10 cellular contexts compared by ENCODE assay signal in genomic region chrX:109830704-109831206, GRCh38.
DNase-seq lines count a peak whose midpoint lies in the region; ATAC-seq and TF ChIP-seq lines count a peak whose summit lies in the region.
"Had no signal": no experiment of that assay in that cellular context is flagged by ENCODE, and none has a peak within 500 bp of the region (broad histone marks: within the 10 kb centered on the region; RNA-seq: fewer than 3 reads in every experiment).

No MANE protein-coding gene starts in this region.

- H3K9me3 Mint-ChIP-seq in dendritic cell treated with granulocyte-macrophage colony-stimulating factor and Interleukin-4, amounts not matched to agents 40 ng/mL and 50 ng/mL, for 4 days, result no peaks in the 10 kb centered on the region
- no peaks in the 10 kb centered on the region for H3K9me3 Mint-ChIP-seq in activated CD8-positive, alpha-beta T cell treated with anti-CD3 and anti-CD28 coated beads, Interleukin-2, amount 10 ng/mL, durations not matched to agents 7 days and 5 days (ENCODE audit: insufficient read depth)

- no peak for TF ChIP-seq CTCF in AG09309 (IDR thresholded peaks at IDR 0.05; ENCODE audit: control insufficient read depth, insufficient read depth, low read depth, low read length, missing control alignments)
- no peak for TF ChIP-seq CTCF in brain microvascular endothelial cell (IDR thresholded peaks at IDR 0.05; ENCODE audit: low read depth, low read length, missing control alignments)

- no peak overlapping the region for H3K27ac ChIP-seq in brain microvascular endothelial cell
- H3K27ac ChIP-seq: KMS-11 had no signal

- H3K27me3 ChIP-seq in brain microvascular endothelial cell (replicated peaks), result peaks cover 3% of the 10 kb centered on the region

- H3K4me3 ChIP-seq in AG09309 (ENCODE audit: control insufficient read depth, low read depth, low read length) (no peak overlapping the region), brain microvascular endothelial cell (ENCODE audit: low read depth, low read length) (no peak overlapping the region)

- H3K36me3 ChIP-seq in brain microvascular endothelial cell (replicated peaks), result no peaks in the 10 kb centered on the region

- ATAC-seq in GM19452 (IDR thresholded peaks at IDR 0.05; ENCODE audit: unreplicated experiment) (peak; percentile 85), HG03342 (IDR thresholded peaks at IDR 0.05; ENCODE audit: unreplicated experiment) (peak; percentile 71)
- ATAC-seq in activated CD8-positive, alpha-beta T cell treated with anti-CD3 and anti-CD28 coated beads, Interleukin-2, amount 10 ng/mL, durations not matched to agents 7 days and 5 days, result no peak

- POLR2A ChIA-PET in activated CD8-positive, alpha-beta T cell treated with anti-CD3 and anti-CD28 coated beads, Interleukin-2, amount 10 ng/mL, durations not matched to agents 7 days and 5 days (lab: Charles Lee), result no interaction called here

- H3K36me3 Mint-ChIP-seq in dendritic cell treated with granulocyte-macrophage colony-stimulating factor and Interleukin-4, amounts not matched to agents 40 ng/mL and 50 ng/mL, for 4 days (ENCODE audit: low read depth), result no peaks in the 10 kb centered on the region
- no peaks in the 10 kb centered on the region for H3K36me3 Mint-ChIP-seq in activated CD8-positive, alpha-beta T cell treated with anti-CD3 and anti-CD28 coated beads, Interleukin-2, amount 10 ng/mL, durations not matched to agents 7 days and 5 days (ENCODE audit: low read depth)

- H3K27me3 Mint-ChIP-seq in dendritic cell treated with granulocyte-macrophage colony-stimulating factor and Interleukin-4, amounts not matched to agents 40 ng/mL and 50 ng/mL, for 4 days, result no peaks in the 10 kb centered on the region
- H3K27me3 Mint-ChIP-seq in activated CD8-positive, alpha-beta T cell treated with anti-CD3 and anti-CD28 coated beads, Interleukin-2, amount 10 ng/mL, durations not matched to agents 7 days and 5 days (ENCODE audit: low read depth), result no peaks in the 10 kb centered on the region

- CTCF ChIA-PET in activated CD8-positive, alpha-beta T cell treated with anti-CD3 and anti-CD28 coated beads, Interleukin-2, amount 10 ng/mL, durations not matched to agents 7 days and 5 days (lab: Charles Lee), result no interaction called here

- H3K4me3 Mint-ChIP-seq in dendritic cell treated with granulocyte-macrophage colony-stimulating factor and Interleukin-4, amounts not matched to agents 40 ng/mL and 50 ng/mL, for 4 days, result no peak overlapping the region
- no peak overlapping the region for H3K4me3 Mint-ChIP-seq in activated CD8-positive, alpha-beta T cell treated with anti-CD3 and anti-CD28 coated beads, Interleukin-2, amount 10 ng/mL, durations not matched to agents 7 days and 5 days

- intact Hi-C loops in dendritic cell treated with granulocyte-macrophage colony-stimulating factor and Interleukin-4, amounts not matched to agents 40 ng/mL and 50 ng/mL, for 4 days (cut with micrococcal nuclease), result no loop called here

- peak; percentile 41 for DNase-seq in AG09309 (ENCODE audit: low read depth)
- no peak for DNase-seq in brain microvascular endothelial cell
- DNase-seq in activated CD8-positive, alpha-beta T cell treated with anti-CD3 and anti-CD28 coated beads, Interleukin-2, amount 10 ng/mL, durations not matched to agents 7 days and 5 days, result no peak
- DNase-seq in SHP77 (lab: John Stamatoyannopoulos, UW), result no peak
- DNase-seq in NCI-H2029 (lab: John Stamatoyannopoulos, UW), result no peak
- DNase-seq: hippocampal formation had no signal

- H3K27ac Mint-ChIP-seq in dendritic cell treated with granulocyte-macrophage colony-stimulating factor and Interleukin-4, amounts not matched to agents 40 ng/mL and 50 ng/mL, for 4 days, result peak overlapping the region; percentile 52
- H3K27ac Mint-ChIP-seq in activated CD8-positive, alpha-beta T cell treated with anti-CD3 and anti-CD28 coated beads, Interleukin-2, amount 10 ng/mL, durations not matched to agents 7 days and 5 days, result no peak overlapping the region

- in situ Hi-C loops in brain microvascular endothelial cell (cut with HindIII; ENCODE audit: low pct_ligation_motif_present, low sequenced_read_pairs), result no loop called here

- peaks cover 7% of the 10 kb centered on the region for H3K4me1 Mint-ChIP-seq in dendritic cell treated with granulocyte-macrophage colony-stimulating factor and Interleukin-4, amounts not matched to agents 40 ng/mL and 50 ng/mL, for 4 days (ENCODE audit: low read depth)
- no peaks in the 10 kb centered on the region for H3K4me1 Mint-ChIP-seq in activated CD8-positive, alpha-beta T cell treated with anti-CD3 and anti-CD28 coated beads, Interleukin-2, amount 10 ng/mL, durations not matched to agents 7 days and 5 days (ENCODE audit: low read depth)
